10 cellular contexts compared by ENCODE assay signal in genomic region chr1:153626477-153626928, GRCh38. TPM values are rescaled to one million over a fixed set of nuclear protein-coding genes. Genes with fewer than 3 reads are reported as not detected.
DNase-seq lines count a peak whose midpoint lies in the region; ATAC-seq, FAIRE-seq and TF ChIP-seq lines count a peak whose summit lies in the region.
"Had no signal": no experiment of that assay in that cellular context is flagged by ENCODE, and none has a peak within 500 bp of the region (broad histone marks: within the 10 kb centered on the region; RNA-seq: fewer than 3 reads in every experiment).

No MANE protein-coding gene starts in this region.

- TF ChIP-seq CTCF in K562 (IDR thresholded peaks at IDR 0.05 in 2 of 3, conservative IDR thresholded peaks at IDR 0.05 in 1 of 3; ENCODE audit: insufficient read depth in 2 of 3, low read depth in 1 of 3, low read length in 3 of 3) (no peak), kidney epithelial cell (IDR thresholded peaks at IDR 0.05; ENCODE audit: insufficient read depth, low read length, poor library complexity, severe bottlenecking) (no peak), spleen (IDR thresholded peaks at IDR 0.05 in 8 of 11, conservative IDR thresholded peaks at IDR 0.05 in 3 of 11) (no peak), GM10248 (IDR thresholded peaks at IDR 0.05; ENCODE audit: control extremely low read depth, extremely low read depth, low read depth, missing control alignments) (no peak)

- H3K27me3 ChIP-seq in HAP-1 (ENCODE audit: low read depth) (no peaks in the 10 kb centered on the region), K562 (ENCODE audit: control insufficient read depth in 2 of 2, insufficient read depth in 2 of 2, low read length in 2 of 2) (no peaks in the 10 kb centered on the region), kidney epithelial cell (ENCODE audit: control insufficient read depth, insufficient read depth, low read length) (no peaks in the 10 kb centered on the region), spleen (replicated peaks in 1 of 7) (no peaks in the 10 kb centered on the region)

- H3K79me2 ChIP-seq in K562 (ENCODE audit: control insufficient read depth, insufficient read depth, low read length) = peaks cover 6% of the 10 kb centered on the region; the same call in 1 of the 3 replicates

- no peaks in the 10 kb centered on the region for H3K9me3 ChIP-seq in HAP-1
- H3K9me3 ChIP-seq in K562 (replicated peaks; ENCODE audit: control insufficient read depth, insufficient read depth, low read depth, low read length) = no peaks in the 10 kb centered on the region
- no peaks in the 10 kb centered on the region for H3K9me3 ChIP-seq in spleen

- intact Hi-C loops in K562 (cut with micrococcal nuclease) (loop anchor here (2.0 kb wide), 1 partner anchor 58 kb away; no protein-coding TSS in a partner anchor), spleen (cut with DNase I; ENCODE audit: low total_unique reads) (no loop called here), head of caudate nucleus (cut with DNase I) (no loop called here)

- in situ Hi-C loops in HAP-1 (cut with MboI; ENCODE audit: low sequenced_read_pairs) (no loop called here), K562 (cut with MboI) (no loop called here)

- no peak for ATAC-seq in K562
- no peak for ATAC-seq in HG03045 (IDR thresholded peaks at IDR 0.05; ENCODE audit: unreplicated experiment)

- peaks cover 23% of the 10 kb centered on the region for H3K4me1 ChIP-seq in HAP-1
- H3K4me1 ChIP-seq in K562 (replicated peaks in 1 of 2; ENCODE audit: control insufficient read depth in 2 of 2, insufficient read depth in 2 of 2, low read length in 2 of 2) = peaks cover 26 to 44% of the 10 kb centered on the region in 2 experiments
- H3K4me1 ChIP-seq in spleen = peaks cover 0 to 81% (median 32%) of the 10 kb centered on the region in 6 donors

- H3K9me1 ChIP-seq in K562 (ENCODE audit: control insufficient read depth, insufficient read depth, low read length) = no peaks in the 10 kb centered on the region

- no peak for FAIRE-seq in K562 (lab: Jason Lieb, UNC)

- CTCF ChIA-PET in K562 (lab: Yijun Ruan, JAX; ENCODE audit: low intra/inter-chr PET ratio) = no interaction called here
- CTCF ChIA-PET in GM10248 (lab: Yijun Ruan, JAX) = interaction anchor here (0.8 to 6.6 kb wide), 18 partner anchors 8 to 131 kb away, joined by 3 to 105 read pairs (median 4); partner anchors contain the start of genes S100A14, S100A16 and S100A6

- peak overlapping the region; percentile 86 for H3K4me2 ChIP-seq in K562 (ENCODE audit: insufficient read depth, low read length)

- WGBS in K562 (ENCODE audit: insufficient coverage, low coverage, missing lambda C conversion rate) = 14% methylated on average over 4 of the region's 4 CpGs
- WGBS in spleen, 5 donors = 55 to 80% (median 69%) methylated on average over 4 of the region's 4 CpGs

- H4K20me1 ChIP-seq in K562 (replicated peaks; ENCODE audit: control insufficient read depth, insufficient read depth, low read length) = no peaks in the 10 kb centered on the region

- TF ChIP-seq POLR2A in K562 (conservative IDR thresholded peaks at IDR 0.05) (no peak), spleen (IDR thresholded peaks at IDR 0.05) (no peak)

- H3K9ac ChIP-seq in K562 (ENCODE audit: insufficient read depth in 1 of 2, low read depth in 2 of 2, low read length in 2 of 2) = peak overlapping the region; percentile 83 to 95

- H2AFZ ChIP-seq in K562 (ENCODE audit: low read depth, low read length) = peak overlapping the region; percentile 97

- peak overlapping the region; percentile 34 for H3K4me3 ChIP-seq in HAP-1
- H3K4me3 ChIP-seq in K562 = peak overlapping the region; percentile 49
- peak overlapping the region; percentile 58 for H3K4me3 ChIP-seq in kidney epithelial cell (ENCODE audit: low read depth, low read length)
- H3K4me3 ChIP-seq in spleen = peak overlapping the region in 7 of 8 donors; percentile 28 to 62 (median 32)

- BruUV-seq in K562 (replicated peaks; lab: Mats Ljungman, UMichigan) = no TSS peak

- H3K36me3 ChIP-seq in HAP-1 (replicated peaks) = peaks cover 11% of the 10 kb centered on the region
- peaks cover 9% of the 10 kb centered on the region; the same call in 2 of the 3 replicates for H3K36me3 ChIP-seq in K562 (ENCODE audit: control insufficient read depth, insufficient read depth, low read length)
- no peaks in the 10 kb centered on the region for H3K36me3 ChIP-seq in kidney epithelial cell (ENCODE audit: control insufficient read depth, insufficient read depth, low read length)
- H3K36me3 ChIP-seq in spleen = peaks cover 0 to 11% (median 0%) of the 10 kb centered on the region in 6 donors

- DNase-seq in HAP-1 (ENCODE audit: low spot score in 2 of 2) (no peak), K562 (ENCODE audit: extremely low read depth in 1 of 4, low spot score in 3 of 4) (no peak), kidney epithelial cell (ENCODE audit: low read depth) (no peak), spleen (no peak), cortex of kidney (lab: John Stamatoyannopoulos, UW) (no peak), head of caudate nucleus (no peak), GM10248 (ENCODE audit: extremely low spot score) (no peak)
- DNase-seq: cerebellar nuclear complex had no signal

- no peak for TF ChIP-seq EP300 in K562 (IDR thresholded peaks at IDR 0.05; ENCODE audit: low read length)

- H3K27ac ChIP-seq in K562 (ENCODE audit: extremely low read depth, low read depth, low read length) (peak overlapping the region; percentile 82), spleen (peak overlapping the region in 7 of 8 donors; percentile 75 to 87 (median 82))

- TF ChIP-seq RAD21 in K562 (CRISPR knock-in tag; conservative IDR thresholded peaks at IDR 0.05 in 1 of 2, IDR thresholded peaks at IDR 0.05 in 1 of 2) = no peak

- POLR2A ChIA-PET in K562 (lab: Yijun Ruan, JAX) = interaction anchor here (0.6 to 4.3 kb wide), 20 partner anchors 10 to 142 kb away, joined by 3 to 70 read pairs (median 8); partner anchors contain the start of genes S100A14, S100A16, S100A5 and SNAPIN
- POLR2A ChIA-PET in GM10248 (lab: Yijun Ruan, JAX) = no interaction called here

RNA-seq across cellular contexts. Expression of gene S100A13, which starts 0.8 kb away (rescaled TPM):
- total RNA-seq in K562 (2011; cell fraction: chromatin; rRNA removed; ENCODE audit: low replicate concordance) = 24.7 and 50.2 TPM in 2 replicates
- total RNA-seq in K562 (2011; cell fraction: nucleolus; rRNA removed) = 28.6 and 31.2 TPM in 2 replicates
- 27.3 and 31.8 TPM in 2 replicates for total RNA-seq in K562 (2011; cell fraction: nucleoplasm; rRNA removed)
- 48.8 and 58.0 TPM in 2 replicates for total RNA-seq in K562 (2014; rRNA removed)
- 45.6 and 53.8 TPM in 2 replicates for total RNA-seq in K562 (2014; rRNA removed; fragmentation: Illumina TruSeq; extraction: Trizol)
- 46.5 and 49.2 TPM in 2 replicates for total RNA-seq in K562 (2015; rRNA removed; fragmentation: Illumina TruSeq; extraction: Trizol)
- total RNA-seq in K562 (2021) = 41.9 and 43.3 TPM in 2 replicates
- polyA plus RNA-seq in K562 (2011; rRNA removed) = 82.1 and 112 TPM in 2 replicates
- polyA plus RNA-seq in K562 (2011; cell fraction: cytosol; rRNA removed) = 76.6 and 95.8 TPM in 2 replicates
- 77.0 and 81.9 TPM in 2 replicates for polyA plus RNA-seq in K562 (2011; cell fraction: nucleus; rRNA removed)
- polyA plus RNA-seq in K562 (2012) = 90.6 and 94.3 TPM in 2 replicates
- 46.5 and 51.4 TPM in 2 replicates for polyA plus RNA-seq in K562 (2014; fragmentation: Illumina TruSeq; extraction: Trizol)
- polyA plus RNA-seq in K562 (2014; fragmentation: Nextera tagmentation; extraction: Ambion mirVana) = 100 to 1,000 TPM; 128 to 129 TPM
- 101 and 114 TPM in 2 replicates for polyA plus RNA-seq in K562 (2014; rRNA removed)
- 26.7 and 43.1 TPM in 2 replicates for polyA minus RNA-seq in K562 (2011; rRNA and poly(A)+ RNA removed)
- polyA minus RNA-seq in K562 (2011; cell fraction: cytosol; rRNA and poly(A)+ RNA removed) = 9.8 and 13.9 TPM in 2 replicates
- polyA minus RNA-seq in K562 (2011; cell fraction: nucleus; rRNA and poly(A)+ RNA removed) = 8.0 and 9.2 TPM in 2 replicates
- 171 and 183 TPM in 2 replicates for total RNA-seq in kidney epithelial cell
- total RNA-seq in spleen = 100 to 1,000 TPM in 1 of 7 donors, 10 to 100 TPM in 6; 48.8 to 103 (median 72.4) TPM
- polyA plus RNA-seq in spleen = 100 to 1,000 TPM; 118 to 146 (median 143) TPM

RNA-seq across cellular contexts. Expression of gene S100A1, which starts 1.7 kb away (rescaled TPM):
- total RNA-seq in K562 (2011; cell fraction: chromatin; rRNA removed; ENCODE audit: low replicate concordance) = 3.4 and 6.9 TPM in 2 replicates
- 4.8 and 6.3 TPM in 2 replicates for total RNA-seq in K562 (2011; cell fraction: nucleolus; rRNA removed)
- 5.9 and 8.4 TPM in 2 replicates for total RNA-seq in K562 (2011; cell fraction: nucleoplasm; rRNA removed)
- total RNA-seq in K562 (2014; rRNA removed) (16.1 and 22.4 TPM in 2 replicates), K562 (2014; rRNA removed; fragmentation: Illumina TruSeq; extraction: Trizol) (4.6 and 5.7 TPM in 2 replicates), K562 (2015; rRNA removed; fragmentation: Illumina TruSeq; extraction: Trizol) (7.9 TPM in 2 replicates), K562 (2021) (12.7 and 14.1 TPM in 2 replicates), kidney epithelial cell (1.3 and 2.0 TPM in 2 replicates), spleen (1 to 10 TPM in 1 of 7 donors, not detected in 6; 2.6 TPM)
- polyA plus RNA-seq in K562 (2011; rRNA removed) (27.3 and 30.1 TPM in 2 replicates), K562 (2014; fragmentation: Illumina TruSeq; extraction: Trizol) (14.4 and 15.0 TPM in 2 replicates), K562 (2014; fragmentation: Nextera tagmentation; extraction: Ambion mirVana) (under 1 TPM; 0.44 to 0.53 TPM), K562 (2014; rRNA removed) (24.4 and 27.1 TPM in 2 replicates), spleen (10 to 100 TPM in 1 of 3 donors, 1 to 10 TPM in 2; 1.7 to 39.7 (median 8.2) TPM)
- polyA plus RNA-seq in K562 (2011; cell fraction: cytosol; rRNA removed) = 46.4 and 48.5 TPM in 2 replicates
- 10.6 and 11.0 TPM in 2 replicates for polyA plus RNA-seq in K562 (2011; cell fraction: nucleus; rRNA removed)
- 27.9 and 39.5 TPM in 2 replicates for polyA plus RNA-seq in K562 (2012)
- 12.5 and 25.6 TPM in 2 replicates for polyA minus RNA-seq in K562 (2011; rRNA and poly(A)+ RNA removed)
- 11.0 and 12.5 TPM in 2 replicates for polyA minus RNA-seq in K562 (2011; cell fraction: cytosol; rRNA and poly(A)+ RNA removed)
- 2.2 and 4.4 TPM in 2 replicates for polyA minus RNA-seq in K562 (2011; cell fraction: nucleus; rRNA and poly(A)+ RNA removed)
- total RNA-seq: pulmonary artery endothelial cell had no signal

RNA-seq across cellular contexts. Expression of gene CHTOP, which starts 7.4 kb away (rescaled TPM):
- 128 and 182 TPM in 2 replicates for total RNA-seq in K562 (2011; cell fraction: chromatin; rRNA removed; ENCODE audit: low replicate concordance)
- total RNA-seq in K562 (2011; cell fraction: nucleolus; rRNA removed) = 86.2 and 96.9 TPM in 2 replicates
- 171 and 245 TPM in 2 replicates for total RNA-seq in K562 (2011; cell fraction: nucleoplasm; rRNA removed)
- total RNA-seq in K562 (2014; rRNA removed) = 60.8 and 75.6 TPM in 2 replicates
- 53.0 and 54.8 TPM in 2 replicates for total RNA-seq in K562 (2014; rRNA removed; fragmentation: Illumina TruSeq; extraction: Trizol)
- 57.2 and 60.4 TPM in 2 replicates for total RNA-seq in K562 (2015; rRNA removed; fragmentation: Illumina TruSeq; extraction: Trizol)
- total RNA-seq in K562 (2021) = 79.2 and 79.6 TPM in 2 replicates
- 82.7 and 91.8 TPM in 2 replicates for polyA plus RNA-seq in K562 (2011; rRNA removed)
- 56.0 and 71.7 TPM in 2 replicates for polyA plus RNA-seq in K562 (2011; cell fraction: cytosol; rRNA removed)
- 78.6 and 81.6 TPM in 2 replicates for polyA plus RNA-seq in K562 (2011; cell fraction: nucleus; rRNA removed)
- 59.7 and 63.1 TPM in 2 replicates for polyA plus RNA-seq in K562 (2012)
- 68.2 and 68.3 TPM in 2 replicates for polyA plus RNA-seq in K562 (2014; fragmentation: Illumina TruSeq; extraction: Trizol)
- polyA plus RNA-seq in K562 (2014; fragmentation: Nextera tagmentation; extraction: Ambion mirVana) = 10 to 100 TPM; 10.2 to 10.3 TPM
- polyA plus RNA-seq in K562 (2014; rRNA removed) = 87.8 and 94.0 TPM in 2 replicates
- polyA minus RNA-seq in K562 (2011; rRNA and poly(A)+ RNA removed) = 67.2 and 81.2 TPM in 2 replicates
- polyA minus RNA-seq in K562 (2011; cell fraction: cytosol; rRNA and poly(A)+ RNA removed) = 25.4 and 25.8 TPM in 2 replicates
- polyA minus RNA-seq in K562 (2011; cell fraction: nucleus; rRNA and poly(A)+ RNA removed) = 61.4 and 84.9 TPM in 2 replicates
- total RNA-seq in kidney epithelial cell = 54.8 and 58.1 TPM in 2 replicates
- 100 to 1,000 TPM in 2 of 7 donors, 10 to 100 TPM in 5; 70.7 to 108 (median 86.3) TPM for total RNA-seq in spleen
- polyA plus RNA-seq in spleen = 10 to 100 TPM; 58.1 to 84.1 (median 73.1) TPM

RNA-seq across cellular contexts. Expression of gene S100A14, which starts 10.4 kb away (rescaled TPM):
- 0.51 TPM in 1 of 2 replicates, not detected in the other for total RNA-seq in K562 (2011; cell fraction: chromatin; rRNA removed; ENCODE audit: low replicate concordance)
- 1.5 TPM in 1 of 2 replicates, not detected in the other for total RNA-seq in K562 (2011; cell fraction: nucleolus; rRNA removed)
- total RNA-seq in K562 (2011; cell fraction: nucleoplasm; rRNA removed) = not detected in 2 replicates
- total RNA-seq in K562 (2014; rRNA removed) (0.41 TPM in 1 of 2 replicates, not detected in the other), K562 (2014; rRNA removed; fragmentation: Illumina TruSeq; extraction: Trizol) (0.15 TPM in 1 of 2 replicates, not detected in the other), K562 (2015; rRNA removed; fragmentation: Illumina TruSeq; extraction: Trizol) (not detected in 2 replicates), K562 (2021) (0.24 and 0.25 TPM in 2 replicates), kidney epithelial cell (4.2 and 4.4 TPM in 2 replicates), spleen (1 to 10 TPM in 1 of 7 donors, under 1 TPM in 3, not detected in 3; 0.28 to 1.0 (median 0.75) TPM)
- polyA plus RNA-seq in K562 (2011; rRNA removed) (0.24 TPM in 1 of 2 replicates, not detected in the other), K562 (2014; fragmentation: Illumina TruSeq; extraction: Trizol) (0.52 TPM in 1 of 2 replicates, not detected in the other), K562 (2014; fragmentation: Nextera tagmentation; extraction: Ambion mirVana) (under 1 TPM in 1 of 2 experiments, not detected in 1; 0.10 TPM), K562 (2014; rRNA removed) (0.59 and 0.64 TPM in 2 replicates), spleen (1 to 10 TPM; 1.2 to 3.0 (median 2.0) TPM)
- 0.07 and 0.21 TPM in 2 replicates for polyA plus RNA-seq in K562 (2011; cell fraction: cytosol; rRNA removed)
- polyA plus RNA-seq in K562 (2011; cell fraction: nucleus; rRNA removed) = 0.27 and 0.64 TPM in 2 replicates
- polyA plus RNA-seq in K562 (2012) = 0.15 and 0.20 TPM in 2 replicates
- 0.21 TPM in 1 of 2 replicates, not detected in the other for polyA minus RNA-seq in K562 (2011; rRNA and poly(A)+ RNA removed)
- polyA minus RNA-seq in K562 (2011; cell fraction: cytosol; rRNA and poly(A)+ RNA removed) = not detected in 2 replicates
- polyA minus RNA-seq in K562 (2011; cell fraction: nucleus; rRNA and poly(A)+ RNA removed) = not detected in 2 replicates

RNA-seq across cellular contexts. Expression of gene S100A16, which starts 13.6 kb away (rescaled TPM):
- total RNA-seq in K562 (2011; cell fraction: chromatin; rRNA removed; ENCODE audit: low replicate concordance) = 0.65 and 1.3 TPM in 2 replicates
- total RNA-seq in K562 (2011; cell fraction: nucleolus; rRNA removed) = 0.92 and 1.3 TPM in 2 replicates
- total RNA-seq in K562 (2011; cell fraction: nucleoplasm; rRNA removed) = 0.59 and 0.69 TPM in 2 replicates
- total RNA-seq in K562 (2014; rRNA removed) (1.6 and 2.8 TPM in 2 replicates), K562 (2014; rRNA removed; fragmentation: Illumina TruSeq; extraction: Trizol) (1.4 and 2.4 TPM in 2 replicates), K562 (2015; rRNA removed; fragmentation: Illumina TruSeq; extraction: Trizol) (1.8 and 2.2 TPM in 2 replicates), K562 (2021) (3.2 and 4.3 TPM in 2 replicates), kidney epithelial cell (480 and 499 TPM in 2 replicates), spleen (100 to 1,000 TPM in 3 of 7 donors, 10 to 100 TPM in 4; 78.0 to 111 (median 97.0) TPM)
- polyA plus RNA-seq in K562 (2011; rRNA removed) (2.1 and 6.1 TPM in 2 replicates), K562 (2014; fragmentation: Illumina TruSeq; extraction: Trizol) (4.8 and 6.1 TPM in 2 replicates), K562 (2014; fragmentation: Nextera tagmentation; extraction: Ambion mirVana) (1 to 10 TPM; 2.0 to 5.0 TPM), K562 (2014; rRNA removed) (6.9 and 9.0 TPM in 2 replicates), spleen (100 to 1,000 TPM in 1 of 3 donors, 10 to 100 TPM in 2; 52.0 to 101 (median 68.2) TPM)
- 2.9 and 14.8 TPM in 2 replicates for polyA plus RNA-seq in K562 (2011; cell fraction: cytosol; rRNA removed)
- polyA plus RNA-seq in K562 (2011; cell fraction: nucleus; rRNA removed) = 0.81 and 4.1 TPM in 2 replicates
- polyA plus RNA-seq in K562 (2012) = 4.6 and 5.8 TPM in 2 replicates
- 0.63 and 1.3 TPM in 2 replicates for polyA minus RNA-seq in K562 (2011; rRNA and poly(A)+ RNA removed)
- polyA minus RNA-seq in K562 (2011; cell fraction: cytosol; rRNA and poly(A)+ RNA removed) = 5.4 and 6.1 TPM in 2 replicates
- 0.33 and 1.9 TPM in 2 replicates for polyA minus RNA-seq in K562 (2011; cell fraction: nucleus; rRNA and poly(A)+ RNA removed)
